1 cellular context compared by ENCODE assay signal in genomic region chr6:133952815-133953633, GRCh38.
TF ChIP-seq lines count a peak whose summit lies in the region.

Gene TBPL1 (plus strand): TSS chr6:133953224. CDS start chr6:133980126, 26,902 bp downstream.

TF ChIP-seq in K562, 482 proteins besides CTCF, POLR2A, EP300 and RAD21 (continued from another document and continues in another):
- TF ChIP-seq ATF1 (CRISPR knock-in tag; IDR thresholded peaks at IDR 0.05), result no peak
- peak; percentile 71 for TF ChIP-seq ATF1 (tag; IDR thresholded peaks at IDR 0.05)
- TF ChIP-seq ZNF395 (CRISPR knock-in tag; IDR thresholded peaks at IDR 0.05), result no peak
- peak; percentile 58; the same call in 1 of the 2 replicates for TF ChIP-seq PHF21A (IDR thresholded peaks at IDR 0.05; ENCODE audit: borderline replicate concordance, low read depth)
- TF ChIP-seq PRMT5 (CRISPR knock-in tag; IDR thresholded peaks at IDR 0.05), result no peak
- TF ChIP-seq TAF1 (IDR thresholded peaks at IDR 0.05; ENCODE audit: control insufficient read depth, extremely low read depth, insufficient read depth, low read length, severe bottlenecking), result peak; percentile 96
- TF ChIP-seq CBX8 (IDR thresholded peaks at IDR 0.05; ENCODE audit: borderline replicate concordance, extremely low read depth, low read depth, low read length, poor library complexity, severe bottlenecking), result no peak
- peak; percentile 59; the same call in 1 of the 2 replicates for TF ChIP-seq MXI1 (IDR thresholded peaks at IDR 0.05; ENCODE audit: low read depth, low read length)
- peak; percentile 98 for TF ChIP-seq TBP (optimal IDR thresholded peaks at IDR 0.05; ENCODE audit: low read depth, low read length)
- TF ChIP-seq SP2 (IDR thresholded peaks at IDR 0.05; ENCODE audit: extremely low read depth, low read depth, low read length, poor library complexity, severe bottlenecking), result peak; percentile 100
- TF ChIP-seq MYBL2 (IDR thresholded peaks at IDR 0.05; ENCODE audit: low read depth), result no peak
- TF ChIP-seq MYBL2 (CRISPR knock-in tag; IDR thresholded peaks at IDR 0.05; ENCODE audit: borderline replicate concordance), result no peak
- TF ChIP-seq ZNF589 (CRISPR knock-in tag; IDR thresholded peaks at IDR 0.05; ENCODE audit: low read depth), result no peak
- no peak for TF ChIP-seq HOXB6 (CRISPR knock-in tag; IDR thresholded peaks at IDR 0.05; ENCODE audit: borderline replicate concordance)
- no peak for TF ChIP-seq ZBTB43 (CRISPR knock-in tag; IDR thresholded peaks at IDR 0.05)
- TF ChIP-seq CTBP1 (IDR thresholded peaks at IDR 0.05; ENCODE audit: borderline replicate concordance), result peak; percentile 59; the same call in 1 of the 2 replicates
- TF ChIP-seq NBN (IDR thresholded peaks at IDR 0.05; ENCODE audit: low read depth), result peak; percentile 52; the same call in 1 of the 2 replicates
- no peak for TF ChIP-seq CBX2 (IDR thresholded peaks at IDR 0.05; ENCODE audit: insufficient read depth, low read length, poor library complexity, severe bottlenecking)
- peak; percentile 27; the same call in 1 of the 2 replicates for TF ChIP-seq SRSF1 (IDR thresholded peaks at IDR 0.05; ENCODE audit: low read depth, low read length)
- TF ChIP-seq ZZZ3 (IDR thresholded peaks at IDR 0.05), result peak; percentile 85
- TF ChIP-seq ZFX (CRISPR knock-in tag; IDR thresholded peaks at IDR 0.05), result peak; percentile 60; the same call in 1 of the 2 replicates
- no peak for TF ChIP-seq ZKSCAN8 (CRISPR knock-in tag; IDR thresholded peaks at IDR 0.05)
- TF ChIP-seq HSF4 (CRISPR knock-in tag; IDR thresholded peaks at IDR 0.05; ENCODE audit: borderline replicate concordance), result no peak
- TF ChIP-seq, protein P1, sequence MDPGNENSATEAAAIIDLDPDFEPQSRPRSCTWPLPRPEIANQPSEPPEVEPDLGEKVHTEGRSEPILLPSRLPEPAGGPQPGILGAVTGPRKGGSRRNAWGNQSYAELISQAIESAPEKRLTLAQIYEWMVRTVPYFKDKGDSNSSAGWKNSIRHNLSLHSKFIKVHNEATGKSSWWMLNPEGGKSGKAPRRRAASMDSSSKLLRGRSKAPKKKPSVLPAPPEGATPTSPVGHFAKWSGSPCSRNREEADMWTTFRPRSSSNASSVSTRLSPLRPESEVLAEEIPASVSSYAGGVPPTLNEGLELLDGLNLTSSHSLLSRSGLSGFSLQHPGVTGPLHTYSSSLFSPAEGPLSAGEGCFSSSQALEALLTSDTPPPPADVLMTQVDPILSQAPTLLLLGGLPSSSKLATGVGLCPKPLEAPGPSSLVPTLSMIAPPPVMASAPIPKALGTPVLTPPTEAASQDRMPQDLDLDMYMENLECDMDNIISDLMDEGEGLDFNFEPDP (CRISPR knock-in tag; IDR thresholded peaks at IDR 0.05), result no peak
- TF ChIP-seq, protein P2, sequence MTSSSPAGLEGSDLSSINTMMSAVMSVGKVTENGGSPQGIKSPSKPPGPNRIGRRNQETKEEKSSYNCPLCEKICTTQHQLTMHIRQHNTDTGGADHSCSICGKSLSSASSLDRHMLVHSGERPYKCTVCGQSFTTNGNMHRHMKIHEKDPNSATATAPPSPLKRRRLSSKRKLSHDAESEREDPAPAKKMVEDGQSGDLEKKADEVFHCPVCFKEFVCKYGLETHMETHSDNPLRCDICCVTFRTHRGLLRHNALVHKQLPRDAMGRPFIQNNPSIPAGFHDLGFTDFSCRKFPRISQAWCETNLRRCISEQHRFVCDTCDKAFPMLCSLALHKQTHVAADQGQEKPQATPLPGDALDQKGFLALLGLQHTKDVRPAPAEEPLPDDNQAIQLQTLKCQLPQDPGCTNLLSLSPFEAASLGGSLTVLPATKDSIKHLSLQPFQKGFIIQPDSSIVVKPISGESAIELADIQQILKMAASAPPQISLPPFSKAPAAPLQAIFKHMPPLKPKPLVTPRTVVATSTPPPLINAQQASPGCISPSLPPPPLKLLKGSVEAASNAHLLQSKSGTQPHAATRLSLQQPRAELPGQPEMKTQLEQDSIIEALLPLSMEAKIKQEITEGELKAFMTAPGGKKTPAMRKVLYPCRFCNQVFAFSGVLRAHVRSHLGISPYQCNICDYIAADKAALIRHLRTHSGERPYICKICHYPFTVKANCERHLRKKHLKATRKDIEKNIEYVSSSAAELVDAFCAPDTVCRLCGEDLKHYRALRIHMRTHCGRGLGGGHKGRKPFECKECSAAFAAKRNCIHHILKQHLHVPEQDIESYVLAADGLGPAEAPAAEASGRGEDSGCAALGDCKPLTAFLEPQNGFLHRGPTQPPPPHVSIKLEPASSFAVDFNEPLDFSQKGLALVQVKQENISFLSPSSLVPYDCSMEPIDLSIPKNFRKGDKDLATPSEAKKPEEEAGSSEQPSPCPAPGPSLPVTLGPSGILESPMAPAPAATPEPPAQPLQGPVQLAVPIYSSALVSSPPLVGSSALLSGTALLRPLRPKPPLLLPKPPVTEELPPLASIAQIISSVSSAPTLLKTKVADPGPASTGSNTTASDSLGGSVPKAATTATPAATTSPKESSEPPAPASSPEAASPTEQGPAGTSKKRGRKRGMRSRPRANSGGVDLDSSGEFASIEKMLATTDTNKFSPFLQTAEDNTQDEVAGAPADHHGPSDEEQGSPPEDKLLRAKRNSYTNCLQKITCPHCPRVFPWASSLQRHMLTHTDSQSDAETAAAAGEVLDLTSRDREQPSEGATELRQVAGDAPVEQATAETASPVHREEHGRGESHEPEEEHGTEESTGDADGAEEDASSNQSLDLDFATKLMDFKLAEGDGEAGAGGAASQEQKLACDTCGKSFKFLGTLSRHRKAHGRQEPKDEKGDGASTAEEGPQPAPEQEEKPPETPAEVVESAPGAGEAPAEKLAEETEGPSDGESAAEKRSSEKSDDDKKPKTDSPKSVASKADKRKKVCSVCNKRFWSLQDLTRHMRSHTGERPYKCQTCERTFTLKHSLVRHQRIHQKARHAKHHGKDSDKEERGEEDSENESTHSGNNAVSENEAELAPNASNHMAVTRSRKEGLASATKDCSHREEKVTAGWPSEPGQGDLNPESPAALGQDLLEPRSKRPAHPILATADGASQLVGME (CRISPR knock-in tag; IDR thresholded peaks at IDR 0.05), result no peak
- no peak for TF ChIP-seq EWSR1 (IDR thresholded peaks at IDR 0.05; ENCODE audit: borderline replicate concordance, low read depth, partially characterized antibody)
- no peak for TF ChIP-seq MCM5 (IDR thresholded peaks at IDR 0.05; ENCODE audit: low read depth)
- peak; percentile 85 for TF ChIP-seq TAF9B (IDR thresholded peaks at IDR 0.05; ENCODE audit: partially characterized antibody)
- TF ChIP-seq LCOR (CRISPR knock-in tag; IDR thresholded peaks at IDR 0.05), result peak; percentile 98
- TF ChIP-seq DPF2 (IDR thresholded peaks at IDR 0.05), result 0 out of 2 replicates have a peak, but pooled peaks have one; percentile 30
- no peak for TF ChIP-seq TCF7 (IDR thresholded peaks at IDR 0.05; ENCODE audit: borderline replicate concordance)
- TF ChIP-seq POLR2H (tag; IDR thresholded peaks at IDR 0.05; ENCODE audit: low read depth), result peak; percentile 91
- TF ChIP-seq CBX3 (IDR thresholded peaks at IDR 0.05; ENCODE audit: borderline replicate concordance in 1 of 2, low read length in 2 of 2), result peak in 1 of 2 experiments; percentile 44; a peak in 1 of 3 replicates
- TF ChIP-seq AFF1 (IDR thresholded peaks at IDR 0.05; ENCODE audit: low read depth in 1 of 2, partially characterized antibody in 2 of 2), result peak; percentile 19 to 41
- peak in 1 of 2 experiments; percentile 64; a peak in 1 of 4 replicates for TF ChIP-seq HDAC1 (IDR thresholded peaks at IDR 0.05)
- no peak for TF ChIP-seq CSDE1 (IDR thresholded peaks at IDR 0.05)
- no peak for TF ChIP-seq KDM1A (IDR thresholded peaks at IDR 0.05)
- no peak for TF ChIP-seq ZBTB17 (CRISPR knock-in tag; IDR thresholded peaks at IDR 0.05)
- TF ChIP-seq, protein P3, sequence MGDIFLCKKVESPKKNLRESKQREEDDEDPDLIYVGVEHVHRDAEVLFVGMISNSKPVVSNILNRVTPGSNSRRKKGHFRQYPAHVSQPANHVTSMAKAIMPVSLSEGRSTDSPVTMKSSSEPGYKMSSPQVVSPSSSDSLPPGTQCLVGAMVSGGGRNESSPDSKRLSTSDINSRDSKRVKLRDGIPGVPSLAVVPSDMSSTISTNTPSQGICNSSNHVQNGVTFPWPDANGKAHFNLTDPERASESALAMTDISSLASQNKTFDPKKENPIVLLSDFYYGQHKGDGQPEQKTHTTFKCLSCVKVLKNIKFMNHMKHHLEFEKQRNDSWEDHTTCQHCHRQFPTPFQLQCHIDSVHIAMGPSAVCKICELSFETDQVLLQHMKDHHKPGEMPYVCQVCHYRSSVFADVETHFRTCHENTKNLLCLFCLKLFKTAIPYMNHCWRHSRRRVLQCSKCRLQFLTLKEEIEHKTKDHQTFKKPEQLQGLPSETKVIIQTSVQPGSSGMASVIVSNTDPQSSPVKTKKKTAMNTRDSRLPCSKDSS (IDR thresholded peaks at IDR 0.05; ENCODE audit: low read depth, partially characterized antibody), result no peak
- no peak for TF ChIP-seq ZNF507 (tag; conservative IDR thresholded peaks at IDR 0.05)
- TF ChIP-seq CBX1 (IDR thresholded peaks at IDR 0.05; ENCODE audit: low read depth), result peak; percentile 75
- TF ChIP-seq, protein P4, sequence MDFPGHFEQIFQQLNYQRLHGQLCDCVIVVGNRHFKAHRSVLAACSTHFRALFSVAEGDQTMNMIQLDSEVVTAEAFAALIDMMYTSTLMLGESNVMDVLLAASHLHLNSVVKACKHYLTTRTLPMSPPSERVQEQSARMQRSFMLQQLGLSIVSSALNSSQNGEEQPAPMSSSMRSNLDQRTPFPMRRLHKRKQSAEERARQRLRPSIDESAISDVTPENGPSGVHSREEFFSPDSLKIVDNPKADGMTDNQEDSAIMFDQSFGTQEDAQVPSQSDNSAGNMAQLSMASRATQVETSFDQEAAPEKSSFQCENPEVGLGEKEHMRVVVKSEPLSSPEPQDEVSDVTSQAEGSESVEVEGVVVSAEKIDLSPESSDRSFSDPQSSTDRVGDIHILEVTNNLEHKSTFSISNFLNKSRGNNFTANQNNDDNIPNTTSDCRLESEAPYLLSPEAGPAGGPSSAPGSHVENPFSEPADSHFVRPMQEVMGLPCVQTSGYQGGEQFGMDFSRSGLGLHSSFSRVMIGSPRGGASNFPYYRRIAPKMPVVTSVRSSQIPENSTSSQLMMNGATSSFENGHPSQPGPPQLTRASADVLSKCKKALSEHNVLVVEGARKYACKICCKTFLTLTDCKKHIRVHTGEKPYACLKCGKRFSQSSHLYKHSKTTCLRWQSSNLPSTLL (IDR thresholded peaks at IDR 0.05), result no peak
- TF ChIP-seq RB1 (IDR thresholded peaks at IDR 0.05; ENCODE audit: low read depth), result peak; percentile 83
- peak in 1 of 2 experiments; percentile 72; a peak in 1 of 4 replicates for TF ChIP-seq SIN3A (IDR thresholded peaks at IDR 0.05; ENCODE audit: borderline replicate concordance in 2 of 2, control insufficient read depth in 1 of 2, low read depth in 2 of 2, low read length in 2 of 2)
- TF ChIP-seq GTF2F1 (IDR thresholded peaks at IDR 0.05; ENCODE audit: low read depth, low read length), result peak; percentile 92
- TF ChIP-seq PHF8 (IDR thresholded peaks at IDR 0.05; ENCODE audit: borderline replicate concordance, low read length), result peak; percentile 69; the same call in 1 of the 2 replicates
